ENCODE assay signal across 12 cellular contexts in the genomic region with DNA sequence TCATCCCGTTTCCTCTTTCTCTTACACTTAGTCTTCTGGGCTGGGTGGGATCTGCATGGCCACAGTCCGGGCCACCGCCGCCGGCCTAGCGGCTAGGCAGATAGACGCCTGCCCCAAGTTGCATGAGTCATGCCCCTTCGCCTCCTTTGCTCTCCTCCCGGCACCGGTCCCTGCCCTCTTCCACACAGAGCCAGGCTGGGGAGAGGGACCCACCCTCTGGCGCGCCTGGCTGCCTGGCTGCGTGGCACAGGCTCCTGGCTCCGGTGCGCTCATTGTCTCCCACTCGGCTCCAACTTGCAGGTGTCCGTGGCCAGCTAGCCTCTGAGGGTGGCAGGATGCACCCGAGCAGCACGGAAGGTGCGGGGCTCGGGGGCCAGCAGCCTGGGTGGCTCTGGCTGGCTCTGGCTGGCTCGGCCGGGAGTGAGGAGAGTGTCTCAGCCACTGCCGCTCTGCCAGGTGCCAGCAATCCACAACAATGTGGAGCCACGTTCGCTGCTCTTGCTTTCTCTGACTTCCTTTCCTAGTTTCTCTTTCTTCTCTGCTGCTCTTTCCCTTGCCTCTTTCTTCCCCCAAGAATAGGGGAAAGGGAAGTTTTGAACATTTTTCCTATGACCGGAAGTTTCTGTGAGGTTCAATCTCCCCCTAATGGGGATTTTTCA. TPM values are rescaled to one million over a fixed set of nuclear protein-coding genes. Genes with fewer than 3 reads are reported as not detected.
"Had no signal": no experiment of that assay in that cellular context is flagged by ENCODE, and none has a peak within 500 bp of the region (broad histone marks: within the 10 kb centered on the region; RNA-seq: fewer than 3 reads in every experiment).

No MANE protein-coding gene starts in this region.

- DNase-seq: activated CD4-positive, alpha-beta T cell treated with anti-CD3 and anti-CD28 coated beads, Interleukin-2, amount 10 ng/mL, durations not matched to agents 7 days and 5 days; activated gamma-delta T cell treated with Interleukin-2 at 50 U/mL for 16 hours; activated naive CD8-positive, alpha-beta T cell treated with anti-CD3 and anti-CD28 coated beads, Interleukin-2, amount 50 U/mL, for 24 hours; activated T-cell treated with anti-CD3 and anti-CD28 coated beads, Interleukin-2, amount 50 U/mL, for 24 hours; cortex of kidney; effector memory CD4-positive, alpha-beta T cell; kidney glomerular epithelial cell; stimulated activated CD4-positive, alpha-beta T cell treated with anti-CD3 and anti-CD28 coated beads, Interleukin-4, amount 100 ng/mL, for 24 hours; stimulated activated naive CD8-positive, alpha-beta T cell treated with anti-CD3 and anti-CD28 coated beads, Interleukin-15, amount 100 ng/mL, for 72 hours; testis had no signal

- H3K4me3 Mint-ChIP-seq: activated CD4-positive, alpha-beta T cell treated with anti-CD3 and anti-CD28 coated beads, Interleukin-2, amount 10 ng/mL, durations not matched to agents 7 days and 5 days; activated naive CD8-positive, alpha-beta T cell treated with anti-CD3 and anti-CD28 coated beads, Interleukin-2, amount 50 U/mL, for 24 hours; activated T-cell treated with anti-CD3 and anti-CD28 coated beads, Interleukin-2, amount 50 U/mL, for 24 hours had no signal

- H3K27ac Mint-ChIP-seq: activated CD4-positive, alpha-beta T cell treated with anti-CD3 and anti-CD28 coated beads, Interleukin-2, amount 10 ng/mL, durations not matched to agents 7 days and 5 days; activated naive CD8-positive, alpha-beta T cell treated with anti-CD3 and anti-CD28 coated beads, Interleukin-2, amount 50 U/mL, for 24 hours; activated T-cell treated with anti-CD3 and anti-CD28 coated beads, Interleukin-2, amount 50 U/mL, for 24 hours; stimulated activated naive CD8-positive, alpha-beta T cell treated with anti-CD3 and anti-CD28 coated beads, Interleukin-15, amount 100 ng/mL, for 72 hours had no signal

- H3K4me3 ChIP-seq: ascending aorta, testis had no signal

- H3K9me3 ChIP-seq: testis had no signal

- H3K27me3 Mint-ChIP-seq: activated CD4-positive, alpha-beta T cell treated with anti-CD3 and anti-CD28 coated beads, Interleukin-2, amount 10 ng/mL, durations not matched to agents 7 days and 5 days; activated naive CD8-positive, alpha-beta T cell treated with anti-CD3 and anti-CD28 coated beads, Interleukin-2, amount 50 U/mL, for 24 hours; activated T-cell treated with anti-CD3 and anti-CD28 coated beads, Interleukin-2, amount 50 U/mL, for 24 hours; stimulated activated naive CD8-positive, alpha-beta T cell treated with anti-CD3 and anti-CD28 coated beads, Interleukin-15, amount 100 ng/mL, for 72 hours had no signal

- H3K27me3 ChIP-seq: ascending aorta, testis had no signal

- H3K27ac ChIP-seq: ascending aorta, testis had no signal

- ATAC-seq: activated naive CD8-positive, alpha-beta T cell treated with anti-CD3 and anti-CD28 coated beads, Interleukin-2, amount 50 U/mL, for 24 hours; SK-N-SH treated with all-trans-retinoic acid at 6 μM for 48 hours; stimulated activated naive CD8-positive, alpha-beta T cell treated with anti-CD3 and anti-CD28 coated beads, Interleukin-15, amount 100 ng/mL, for 72 hours had no signal

RNA-seq across cellular contexts. Expression of a gene that starts 51.8 kb away (rescaled TPM):
- total RNA-seq: ascending aorta, testis had no signal
